In genomic region chr3:128339491-128340012, GRCh38 we compare ENCODE assay signal across 1 cellular context.
A peak's percentile ranks its signal among the peaks of the same experiment; 100 is the strongest.
TF ChIP-seq lines count a peak whose summit lies in the region.

No MANE protein-coding gene starts in this region.

TF ChIP-seq in K562, 482 proteins besides CTCF, POLR2A, EP300 and RAD21 (continued from another document):
- TF ChIP-seq ZNF318 (IDR thresholded peaks at IDR 0.05; ENCODE audit: borderline replicate concordance in 1 of 2, low read depth in 1 of 2) (peak in 1 of 2 experiments; percentile 44; a peak in 1 of 4 replicates), FOXK1 (CRISPR knock-in tag; IDR thresholded peaks at IDR 0.05; ENCODE audit: borderline replicate concordance) (no peak), RBM17 (IDR thresholded peaks at IDR 0.05; ENCODE audit: borderline replicate concordance, low read depth, low read length) (no peak), ETV1 (tag; conservative IDR thresholded peaks at IDR 0.05; ENCODE audit: low read depth) (peak; percentile 64), ESRRA (IDR thresholded peaks at IDR 0.05; ENCODE audit: borderline replicate concordance, low read depth) (peak; percentile 31), ZNF592 (IDR thresholded peaks at IDR 0.05) (0 out of 2 replicates have a peak, but pooled peaks have one; percentile 29), NR2C2 (CRISPR knock-in tag; IDR thresholded peaks at IDR 0.05) (no peak), NR2C2 (tag; IDR thresholded peaks at IDR 0.05) (peak; percentile 36; the same call in 1 of the 2 replicates), MXD1 (CRISPR knock-in tag; IDR thresholded peaks at IDR 0.05; ENCODE audit: borderline replicate concordance, poor library complexity, severe bottlenecking) (no peak), GABPA (tag; conservative IDR thresholded peaks at IDR 0.05; ENCODE audit: low read depth) (peak; percentile 40; the same call in 1 of the 2 replicates), ELF1 (tag; IDR thresholded peaks at IDR 0.05) (peak; percentile 40; the same call in 1 of the 2 replicates), DPF2 (IDR thresholded peaks at IDR 0.05) (peak; percentile 42; the same call in 1 of the 2 replicates), HMBOX1 (IDR thresholded peaks at IDR 0.05) (peak; percentile 46; the same call in 1 of the 2 replicates), ZNF717 (CRISPR knock-in tag; IDR thresholded peaks at IDR 0.05) (no peak), ZNF766 (CRISPR knock-in tag; conservative IDR thresholded peaks at IDR 0.05) (peak; percentile 99), LEF1 (IDR thresholded peaks at IDR 0.05) (peak; percentile 27; the same call in 1 of the 2 replicates), NR2C1 (IDR thresholded peaks at IDR 0.05) (0 out of 2 replicates have a peak, but pooled peaks have one; percentile 2), NR2C1 (tag; IDR thresholded peaks at IDR 0.05) (peak; percentile 33; the same call in 1 of the 2 replicates), ZBTB11 (CRISPR knock-in tag; IDR thresholded peaks at IDR 0.05) (0 out of 6 replicates have a peak, but pooled peaks of 1 of the 3 experiments have one; percentile 20), TRIM24 (IDR thresholded peaks at IDR 0.05) (no peak), SOX6 (IDR thresholded peaks at IDR 0.05) (peak; percentile 15; the same call in 1 of the 2 replicates), ZNF395 (CRISPR knock-in tag; IDR thresholded peaks at IDR 0.05) (peak; percentile 35; the same call in 1 of the 2 replicates)
